Comparison of ENCODE assay signal across 19 cellular contexts in the genomic region with DNA sequence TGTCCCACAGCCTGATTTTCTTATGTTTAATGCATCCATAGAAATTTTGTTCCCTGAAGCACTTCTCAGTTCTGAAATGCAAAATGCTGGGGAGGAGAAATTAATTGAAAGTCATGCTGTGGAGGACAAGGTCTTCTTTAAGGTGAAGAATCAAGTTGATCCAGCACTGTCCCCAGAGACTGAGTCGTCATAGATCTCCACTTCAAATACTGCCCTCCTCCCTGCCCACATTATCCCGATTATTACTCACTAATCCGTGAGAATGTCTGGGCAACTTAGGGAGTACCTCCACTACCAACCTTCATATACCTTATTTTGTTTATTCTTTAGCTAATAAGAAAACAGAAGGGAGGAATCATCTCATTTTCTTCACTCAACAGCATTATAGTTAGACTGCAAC.
DNase-seq lines count a peak whose midpoint lies in the region; ATAC-seq and TF ChIP-seq lines count a peak whose summit lies in the region.
"Had no signal": no experiment of that assay in that cellular context is flagged by ENCODE, and none has a peak within 500 bp of the region (broad histone marks: within the 10 kb centered on the region; RNA-seq: fewer than 3 reads in every experiment).

No MANE protein-coding gene starts in this region.

- H3K9me3 ChIP-seq in breast epithelium: peaks cover 0 to 10% of the 10 kb centered on the region in 2 donors
- H3K9me3 ChIP-seq: Caco-2 had no signal

- no peaks in the 10 kb centered on the region for H3K27me3 ChIP-seq in breast epithelium

- ATAC-seq in GM19397 (IDR thresholded peaks at IDR 0.05; ENCODE audit: unreplicated experiment): no peak
- ATAC-seq: A549, GM23338, HCT116 had no signal

- DNase-seq in D341Med (ENCODE audit: low spot score) (peak; percentile 53), NCI-H524 (lab: John Stamatoyannopoulos, UW) (peak; percentile 22 to 70), NCI-H82 treated with DMSO at 0.1 percent for 48 hours (lab: John Stamatoyannopoulos, UW; ENCODE audit: unreplicated experiment) (peak; percentile 46), NCI-H345 (lab: John Stamatoyannopoulos, UW) (no peak), breast epithelium (ENCODE audit: low spot score in 2 of 2) (no peak), AG08396 (ENCODE audit: low spot score) (no peak)
- DNase-seq: 8988T; ACHN; C1 segment of cervical spinal cord; Caco-2; CD4-positive, alpha-beta memory T cell; DMS53; DMS79 treated with DMSO at 0.1 percent for 48 hours; GF-D8; H9 had no signal

- intact Hi-C loops in breast epithelium (cut with DNase I; ENCODE audit: low total_unique reads): no loop called here

- TF ChIP-seq CTCF in breast epithelium (IDR thresholded peaks at IDR 0.05): no peak

- TF ChIP-seq POLR2A in breast epithelium (IDR thresholded peaks at IDR 0.05): no peak

- H3K27ac ChIP-seq in breast epithelium: no peak overlapping the region
- H3K27ac ChIP-seq: A549 had no signal

- H3K4me1 ChIP-seq in breast epithelium: no peaks in the 10 kb centered on the region
- H3K4me1 ChIP-seq: A549, Caco-2 had no signal

- no peak overlapping the region for H3K4me3 ChIP-seq in breast epithelium
- H3K4me3 ChIP-seq: A549, GM23338 had no signal

- no peaks in the 10 kb centered on the region for H3K36me3 ChIP-seq in breast epithelium

Comparison
In these comparisons a context has a peak if more than half of its experiments do, and no peak if none do; other contexts are left out.
1. DNase-seq: peak in D341Med (single experiment), NCI-H524 (2 of 2) and NCI-H82 treated with DMSO at 0.1 percent for 48 hours (single experiment); none in NCI-H345 (single experiment), breast epithelium (0 of 2) and AG08396 (single experiment).